ENCODE assay signal across 22 cellular contexts in the genomic region with DNA sequence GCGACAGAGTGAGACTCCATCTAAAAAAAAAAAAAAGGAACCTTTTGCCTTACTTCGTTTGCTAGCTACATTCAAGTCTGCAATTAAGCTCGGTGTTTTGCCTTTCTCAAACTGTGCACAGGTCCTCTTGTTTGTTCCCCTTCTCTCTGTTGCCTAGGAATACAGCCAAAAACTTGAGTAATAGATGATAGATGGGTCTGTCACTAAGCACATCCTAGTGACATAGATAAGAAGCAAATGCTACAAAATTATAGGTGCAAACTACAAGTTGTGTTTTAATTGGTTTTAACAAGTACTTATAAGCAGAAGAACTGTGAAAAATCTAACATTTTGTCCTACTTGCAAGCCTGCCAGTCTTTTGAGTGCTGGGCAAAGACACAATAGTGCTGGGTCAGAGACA.
"Had no signal": no experiment of that assay in that cellular context is flagged by ENCODE, and none has a peak within 500 bp of the region (broad histone marks: within the 10 kb centered on the region; RNA-seq: fewer than 3 reads in every experiment).

No MANE protein-coding gene starts in this region.

- DNase-seq: activated CD4-positive, alpha-beta memory T cell treated with anti-CD3 and anti-CD28 coated beads for 36 hours; activated CD4-positive, alpha-beta T cell treated with anti-CD3 and anti-CD28 coated beads for 36 hours; activated CD4-positive, alpha-beta T cell treated with anti-CD3 and anti-CD28 coated beads, Interleukin-2, amount 10 ng/mL, durations not matched to agents 24 days and 14 days; activated CD4-positive, CD25-positive, alpha-beta regulatory T cell; activated CD4-positive, CD25-positive, alpha-beta regulatory T cell treated with anti-CD3 and anti-CD28 coated beads, Interleukin-2, amount 50 U/mL, for 72 hours; activated CD8-positive, alpha-beta memory T cell treated with anti-CD3 and anti-CD28 coated beads, Interleukin-2, amount 10 ng/mL, durations not matched to agents 7 days and 5 days; activated CD8-positive, alpha-beta memory T cell treated with anti-CD3 and anti-CD28 coated beads, Interleukin-2, amount 50 U/mL, for 4 hours; activated CD8-positive, alpha-beta T cell treated with anti-CD3 and anti-CD28 coated beads, Interleukin-2, amount 10 ng/mL, durations not matched to agents 7 days and 5 days; activated effector memory CD4-positive, alpha-beta T cell treated with anti-CD3 and anti-CD28 coated beads, Interleukin-2, amount 50 U/mL, for 16 hours; activated naive CD4-positive, alpha-beta T cell treated with anti-CD3 and anti-CD28 coated beads for 36 hours; activated naive CD8-positive, alpha-beta T cell treated with anti-CD3 and anti-CD28 coated beads for 36 hours; activated naive CD8-positive, alpha-beta T cell treated with anti-CD3 and anti-CD28 coated beads, Interleukin-2, amount 50 U/mL, for 24 hours; activated T-cell treated with anti-CD3 and anti-CD28 coated beads, Interleukin-2, amount 50 U/mL, for 1 hour; activated T-cell treated with anti-CD3 and anti-CD28 coated beads, Interleukin-2, amount 50 U/mL, for 48 hours; adrenal gland; central memory CD4-positive, alpha-beta T cell; cerebellar nuclear complex; colonic mucosa; effector CD8-positive, alpha-beta T cell; esophagus squamous epithelium; foreskin melanocyte; heart right ventricle had no signal
